In genomic region chr1:28848408-28848807, GRCh38 we compare ENCODE assay signal across 28 cellular contexts. TPM values are rescaled to one million over a fixed set of nuclear protein-coding genes. Genes with fewer than 3 reads are reported as not detected.
"Had no signal": no experiment of that assay in that cellular context is flagged by ENCODE, and none has a peak within 500 bp of the region (broad histone marks: within the 10 kb centered on the region; RNA-seq: fewer than 3 reads in every experiment).

No MANE protein-coding gene starts in this region.

- ATAC-seq: activated CD4-positive, CD25-positive, alpha-beta regulatory T cell treated with anti-CD3 and anti-CD28 coated beads, Interleukin-2, amount 50 U/mL, for 24 hours; activated CD8-positive, alpha-beta T cell treated with anti-CD3 and anti-CD28 coated beads for 36 hours; activated T-cell treated with anti-CD3 and anti-CD28 coated beads, Interleukin-2, amount 50 U/mL, for 4 hours; activated T-helper 17 cell treated with anti-CD3 and anti-CD28 coated beads, Interleukin-2, amount 50 U/mL, for 72 hours; esophagus mucosa; T-helper 17 cell had no signal

- H3K4me3 ChIP-seq: coronary artery, dorsolateral prefrontal cortex had no signal

- H3K27ac ChIP-seq: brain microvascular endothelial cell, coronary artery, dorsolateral prefrontal cortex, WERI-Rb-1 had no signal

- H3K27me3 ChIP-seq: brain microvascular endothelial cell, dorsolateral prefrontal cortex had no signal

- DNase-seq: activated B cell treated with CpG ODN at 0.5 μM for 24 hours; activated CD4-positive, alpha-beta T cell treated with anti-CD3 and anti-CD28 coated beads for 48 hours; activated CD4-positive, alpha-beta T cell treated with anti-CD3 and anti-CD28 coated beads, Interleukin-2, amount 50 U/mL, for 1 hour; activated CD4-positive, alpha-beta T cell treated with anti-CD3 and anti-CD28 coated beads, Interleukin-2, amount 50 U/mL, for 48 hours; activated CD8-positive, alpha-beta memory T cell treated with anti-CD3 and anti-CD28 coated beads for 24 hours; activated CD8-positive, alpha-beta T cell treated with anti-CD3 and anti-CD28 coated beads for 36 hours; activated effector memory CD4-positive, alpha-beta T cell treated with Interleukin-2 at 50 U/mL for 16 hours; activated gamma-delta T cell treated with Interleukin-2 at 50 U/mL for 16 hours; activated naive CD4-positive, alpha-beta T cell treated with anti-CD3 and anti-CD28 coated beads, Interleukin-2, amount 50 U/mL, for 16 hours; activated naive CD4-positive, alpha-beta T cell treated with Interleukin-2 at 50 U/mL for 16 hours; activated T-cell treated with anti-CD3 and anti-CD28 coated beads, Interleukin-2, amount 50 U/mL, for 4 hours; amniotic stem cell; anterior cingulate cortex; brain microvascular endothelial cell; dorsolateral prefrontal cortex; effector memory CD4-positive, alpha-beta T cell; endodermal cell; foreskin fibroblast; head of caudate nucleus; T-helper 17 cell; T1000; WERI-Rb-1 had no signal

- H3K36me3 ChIP-seq: brain microvascular endothelial cell, WERI-Rb-1 had no signal

RNA-seq across cellular contexts. Expression of gene OPRD1, which starts 36.4 kb away (rescaled TPM):
- total RNA-seq: activated B cell treated with CpG ODN at 0.5 μM for 24 hours; activated T-cell treated with anti-CD3 and anti-CD28 coated beads, Interleukin-2, amount 50 U/mL, for 4 hours; activated T-helper 17 cell treated with anti-CD3 and anti-CD28 coated beads, Interleukin-2, amount 50 U/mL, for 72 hours; cardiac septum; epithelial cell of proximal tubule; esophagus mucosa; T-helper 17 cell had no signal
